8 cellular contexts compared by ENCODE assay signal in the genomic region with DNA sequence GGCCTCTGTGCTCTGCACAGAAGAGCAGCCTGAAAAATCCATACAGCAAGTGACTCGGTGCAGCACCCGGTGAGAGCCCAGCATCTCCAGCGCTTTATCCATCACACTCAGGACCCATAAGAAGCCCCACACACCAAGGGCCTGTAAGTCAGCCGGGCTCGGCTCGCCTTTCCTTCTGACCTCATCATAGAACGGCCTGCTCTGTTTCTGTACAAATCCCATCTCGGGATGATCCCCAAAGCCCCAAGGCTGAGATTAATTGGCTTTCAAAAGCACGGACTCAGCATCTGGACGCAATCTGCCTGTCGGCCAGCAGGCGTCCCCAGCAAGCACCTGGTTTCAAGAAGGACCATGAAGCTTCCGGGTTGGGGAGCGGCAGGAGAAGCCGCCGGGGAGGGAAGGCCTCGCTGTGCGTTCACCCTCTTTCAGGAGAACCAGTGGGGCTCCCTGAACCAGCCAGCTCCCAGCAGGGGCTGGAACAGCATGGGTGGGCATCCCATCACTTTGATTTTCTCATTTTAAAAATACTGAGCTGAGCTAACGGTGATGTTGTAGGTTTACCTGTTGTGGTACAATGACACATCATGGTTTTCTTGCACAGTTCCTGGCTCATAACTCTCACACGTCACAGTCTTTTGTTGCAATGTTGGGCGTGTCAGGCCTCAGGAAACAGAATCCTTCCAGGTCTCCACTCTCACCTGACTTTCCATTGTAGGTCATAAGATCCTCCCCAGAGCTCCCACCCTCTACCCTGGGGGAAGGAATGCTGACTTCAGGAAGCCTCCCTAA. TPM values are rescaled to one million over a fixed set of nuclear protein-coding genes. Genes with fewer than 3 reads are reported as not detected.
DNase-seq lines count a peak whose midpoint lies in the region; ATAC-seq lines count a peak whose summit lies in the region.

No MANE protein-coding gene starts in this region.

- DNase-seq in DMS114 treated with DMSO at 0.1 percent for 48 hours (lab: John Stamatoyannopoulos, UW; ENCODE audit: unreplicated experiment): peak; percentile 57
- peak; percentile 89 to 95 for DNase-seq in NCI-H2081 (lab: John Stamatoyannopoulos, UW)
- DNase-seq in T1000 (lab: John Stamatoyannopoulos, UW): peak; percentile 73
- DNase-seq in astrocyte of the hippocampus (ENCODE audit: low read depth, low spot score): peak; percentile 92
- DNase-seq in hippocampal formation (lab: John Stamatoyannopoulos, UW): peak; percentile 39 to 42
- peak; percentile 88 for DNase-seq in sciatic nerve (ENCODE audit: low spot score)

- intact Hi-C loops in sciatic nerve (cut with DNase I): loop anchor here (10.0 kb wide), 1 partner anchor 119 kb away; no protein-coding TSS in a partner anchor

- ATAC-seq in HG02588 (IDR thresholded peaks at IDR 0.05; ENCODE audit: unreplicated experiment) (peak; percentile 59), sciatic nerve (peak; percentile 90), HG02840 (IDR thresholded peaks at IDR 0.05; ENCODE audit: low FRiP score, unreplicated experiment) (no peak)

RNA-seq across cellular contexts. Expression of a gene that starts 6.7 kb away (rescaled TPM):
- total RNA-seq in sciatic nerve: 50.6 TPM

RNA-seq across cellular contexts. Expression of a gene that starts 22.9 kb away (rescaled TPM):
- 53.1 TPM for total RNA-seq in sciatic nerve

Comparison
In these comparisons a context has a peak if more than half of its experiments do, and no peak if none do; other contexts are left out.
1. DNase-seq: peak in every context shown above with its lines; median percentile 92 in NCI-H2081; 92 in astrocyte of the hippocampus; 88 in sciatic nerve; 73 in T1000; 57 in DMS114 treated with DMSO at 0.1 percent for 48 hours; 40 in hippocampal formation.